Comparison of ENCODE assay signal across 24 cellular contexts in the genomic region with DNA sequence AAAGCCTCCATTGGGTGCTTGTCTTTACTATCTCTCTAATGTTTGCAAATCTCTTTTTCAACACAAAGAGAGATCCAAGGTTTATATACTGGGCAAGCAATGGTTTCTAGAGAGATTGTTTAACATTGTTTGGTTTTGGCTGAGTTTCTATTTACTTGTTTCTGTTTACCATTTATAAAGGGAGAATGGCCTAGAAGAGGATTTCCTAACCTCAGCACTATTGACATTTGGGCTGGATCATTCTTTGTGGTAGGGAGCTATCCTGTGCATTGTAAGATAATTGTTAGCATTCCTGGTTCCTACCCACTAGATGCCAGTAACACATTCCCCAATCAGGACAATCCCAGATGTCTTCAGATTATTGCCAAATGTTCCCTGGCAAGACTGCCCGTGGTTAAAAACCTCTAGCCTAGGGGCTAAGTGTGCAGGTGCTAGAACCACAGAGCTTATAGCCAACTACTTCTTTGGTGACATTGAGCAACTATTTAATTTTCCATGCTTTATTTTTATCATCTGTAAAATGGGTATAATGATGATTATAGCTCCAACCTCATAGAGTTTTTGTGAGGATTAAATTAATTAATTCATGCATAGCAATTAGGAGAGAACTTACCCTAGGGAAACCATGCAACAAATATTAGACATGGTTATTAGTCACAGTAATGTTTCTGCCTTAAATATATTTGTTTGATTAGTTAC.
A peak's percentile ranks its signal among the peaks of the same experiment; 100 is the strongest.
DNase-seq lines count a peak whose midpoint lies in the region; TF ChIP-seq lines count a peak whose summit lies in the region.
"Had no signal": no experiment of that assay in that cellular context is flagged by ENCODE, and none has a peak within 500 bp of the region (broad histone marks: within the 10 kb centered on the region; RNA-seq: fewer than 3 reads in every experiment).

No MANE protein-coding gene starts in this region.

- intact Hi-C loops in vagina (cut with DNase I), result no loop called here

- H3K36me3 ChIP-seq in vagina (no peaks in the 10 kb centered on the region), endodermal cell (ENCODE audit: control insufficient read depth, insufficient read depth, low read length) (no peaks in the 10 kb centered on the region)
- H3K36me3 ChIP-seq: BE2C, esophagus squamous epithelium, left ventricle myocardium inferior, MG63, transverse colon had no signal

- no peak overlapping the region for H3K9ac ChIP-seq in endodermal cell (ENCODE audit: extremely low read depth, low read length, poor library complexity, severe bottlenecking)

- H3K4me3 ChIP-seq in epithelial cell of esophagus (ENCODE audit: low read length) (no peak overlapping the region), vagina (no peak overlapping the region), endodermal cell (ENCODE audit: low read length) (no peak overlapping the region)
- H3K4me3 ChIP-seq: esophagus squamous epithelium, left ventricle myocardium inferior, MG63, psoas muscle, transverse colon had no signal

- H3K27ac Mint-ChIP-seq in endodermal cell, result no peak overlapping the region
- H3K27ac Mint-ChIP-seq: activated CD4-positive, alpha-beta memory T cell treated with anti-CD3 and anti-CD28 coated beads, Interleukin-2, amount 10 ng/mL, durations not matched to agents 7 days and 5 days; stimulated activated naive CD8-positive, alpha-beta T cell treated with anti-CD3 and anti-CD28 coated beads, Interleukin-15, Interleukin-2, amounts not matched to agents 100 ng/mL and 50 ng/mL, for 24 hours had no signal

- peaks cover 10% of the 10 kb centered on the region for H3K4me1 Mint-ChIP-seq in endodermal cell
- H3K4me1 Mint-ChIP-seq: activated CD4-positive, alpha-beta memory T cell treated with anti-CD3 and anti-CD28 coated beads, Interleukin-2, amount 10 ng/mL, durations not matched to agents 7 days and 5 days had no signal

- DNase-seq in EL, result peak; percentile 19
- peak; percentile 50 for DNase-seq in NCI-H2029 treated with DMSO at 0.1 percent for 48 hours (lab: John Stamatoyannopoulos, UW)
- peak; percentile 28 for DNase-seq in epithelial cell of esophagus (ENCODE audit: low read depth)
- DNase-seq in myocyte (ENCODE audit: low read depth), result peak; percentile 77
- no peak for DNase-seq in vagina (ENCODE audit: extremely low spot score in 2 of 2)
- DNase-seq in NCI-H1930 (lab: John Stamatoyannopoulos, UW), result no peak
- DNase-seq in endodermal cell, result no peak
- DNase-seq: activated CD4-positive, alpha-beta memory T cell treated with anti-CD3 and anti-CD28 coated beads, Interleukin-2, amount 10 ng/mL, durations not matched to agents 7 days and 5 days; activated CD4-positive, CD25-positive, alpha-beta regulatory T cell; activated naive CD4-positive, alpha-beta T cell; anterior cingulate cortex; BE2C; effector CD8-positive, alpha-beta T cell; esophagus squamous epithelium; left ventricle myocardium inferior; MG63; NCI-H1436 treated with DMSO at 0.1 percent for 48 hours; NK-92 treated with Interleukin-12 subunit alpha and Interleukin-12 subunit beta, amount 100 ng/mL, for 24 hours; psoas muscle; stimulated activated CD4-positive, alpha-beta T cell treated with anti-CD3 and anti-CD28 coated beads, Interleukin-4, amount 100 ng/mL, for 1 hour; T1000; transverse colon had no signal

- H3K9me3 ChIP-seq in vagina, result no peaks in the 10 kb centered on the region
- no peaks in the 10 kb centered on the region for H3K9me3 ChIP-seq in endodermal cell (ENCODE audit: control insufficient read depth, low read length)
- H3K9me3 ChIP-seq: Caco-2, esophagus squamous epithelium, left ventricle myocardium inferior, MG63, psoas muscle, transverse colon had no signal

- H3K27me3 ChIP-seq in vagina (no peaks in the 10 kb centered on the region), endodermal cell (ENCODE audit: control insufficient read depth, insufficient read depth, low read length, poor library complexity, severe bottlenecking) (peaks cover 45% of the 10 kb centered on the region)
- H3K27me3 ChIP-seq: BE2C, esophagus squamous epithelium, MG63, transverse colon had no signal

- no peaks in the 10 kb centered on the region for H3K9me3 Mint-ChIP-seq in endodermal cell
- H3K9me3 Mint-ChIP-seq: activated CD4-positive, alpha-beta memory T cell treated with anti-CD3 and anti-CD28 coated beads, Interleukin-2, amount 10 ng/mL, durations not matched to agents 7 days and 5 days; stimulated activated naive CD8-positive, alpha-beta T cell treated with anti-CD3 and anti-CD28 coated beads, Interleukin-15, Interleukin-2, amounts not matched to agents 100 ng/mL and 50 ng/mL, for 24 hours had no signal

- WGBS in endodermal cell (ENCODE audit: insufficient coverage in 1 of 2, insufficient read length in 1 of 2), 2 experiments, result 97% methylated on average over 1 of the region's 1 CpG; no CpG with 5 or more reads in 1 of the 2 experiments

- H3K4me1 ChIP-seq in vagina (no peaks in the 10 kb centered on the region), endodermal cell (ENCODE audit: control insufficient read depth, insufficient read depth, low read length) (no peaks in the 10 kb centered on the region)
- H3K4me1 ChIP-seq: BE2C, left ventricle myocardium inferior, psoas muscle, transverse colon had no signal

- no peak overlapping the region for H3K4me3 Mint-ChIP-seq in endodermal cell
- H3K4me3 Mint-ChIP-seq: activated CD4-positive, alpha-beta memory T cell treated with anti-CD3 and anti-CD28 coated beads, Interleukin-2, amount 10 ng/mL, durations not matched to agents 7 days and 5 days; stimulated activated naive CD8-positive, alpha-beta T cell treated with anti-CD3 and anti-CD28 coated beads, Interleukin-15, Interleukin-2, amounts not matched to agents 100 ng/mL and 50 ng/mL, for 24 hours had no signal

- H3K36me3 Mint-ChIP-seq in endodermal cell (ENCODE audit: low read depth), result no peaks in the 10 kb centered on the region

- TF ChIP-seq POLR2A in vagina (IDR thresholded peaks at IDR 0.05), result no peak

- TF ChIP-seq CTCF in epithelial cell of esophagus (IDR thresholded peaks at IDR 0.05; ENCODE audit: insufficient read depth, low read depth, low read length, missing control alignments), result no peak
- no peak for TF ChIP-seq CTCF in vagina (IDR thresholded peaks at IDR 0.05)
- no peak for TF ChIP-seq CTCF in endodermal cell (conservative IDR thresholded peaks at IDR 0.05)

- H3K27ac ChIP-seq in vagina, result no peak overlapping the region
- no peak overlapping the region for H3K27ac ChIP-seq in endodermal cell (ENCODE audit: low read depth, low read length)
- H3K27ac ChIP-seq: esophagus squamous epithelium, left ventricle myocardium inferior, psoas muscle, transverse colon had no signal

- peaks cover 22% of the 10 kb centered on the region for H3K27me3 Mint-ChIP-seq in endodermal cell (ENCODE audit: insufficient read depth)

Comparison
In these comparisons a context has a peak if more than half of its experiments do, and no peak if none do; other contexts are left out.
1. DNase-seq: peak in EL (single experiment), NCI-H2029 treated with DMSO at 0.1 percent for 48 hours (single experiment), epithelial cell of esophagus (single experiment) and myocyte (single experiment); none in vagina (0 of 2), NCI-H1930 (0 of 2) and endodermal cell (single experiment).